In genomic region chrX:48196745-48197213, GRCh38 we compare ENCODE assay signal across 2 cellular contexts.
TF ChIP-seq lines count a peak whose summit lies in the region.

Gene SSX5 (minus strand): TSS chrX:48196795. CDS start chrX:48195358, 1,437 bp downstream.

TF ChIP-seq in SK-N-SH, 30 proteins besides CTCF, POLR2A, EP300 and RAD21 (continued from another document):
- no peak for TF ChIP-seq REST (IDR thresholded peaks at IDR 0.05; ENCODE audit: low read depth, low read length)
- TF ChIP-seq SMC3 (IDR thresholded peaks at IDR 0.05; ENCODE audit: low read depth, low read length): no peak
- TF ChIP-seq TEAD4 (IDR thresholded peaks at IDR 0.05; ENCODE audit: borderline replicate concordance, insufficient read depth): no peak
- no peak for TF ChIP-seq MEF2A (IDR thresholded peaks at IDR 0.05; ENCODE audit: borderline replicate concordance, low read depth)
- no peak for TF ChIP-seq FOXJ3 (CRISPR knock-in tag; IDR thresholded peaks at IDR 0.05)
TF ChIP-seq in SK-N-SH: peak in this region for 0.

TF ChIP-seq in SK-N-SH treated with all-trans-retinoic acid at 6 μM for 48 hours, 23 proteins besides CTCF, POLR2A, EP300 and RAD21 (continued from another document):
- no peak for TF ChIP-seq SNAI2 (CRISPR knock-in tag; IDR thresholded peaks at IDR 0.05)
TF ChIP-seq in SK-N-SH treated with all-trans-retinoic acid at 6 μM for 48 hours: peak in this region for 0.
